ENCODE assay signal across 25 cellular contexts in the genomic region with DNA sequence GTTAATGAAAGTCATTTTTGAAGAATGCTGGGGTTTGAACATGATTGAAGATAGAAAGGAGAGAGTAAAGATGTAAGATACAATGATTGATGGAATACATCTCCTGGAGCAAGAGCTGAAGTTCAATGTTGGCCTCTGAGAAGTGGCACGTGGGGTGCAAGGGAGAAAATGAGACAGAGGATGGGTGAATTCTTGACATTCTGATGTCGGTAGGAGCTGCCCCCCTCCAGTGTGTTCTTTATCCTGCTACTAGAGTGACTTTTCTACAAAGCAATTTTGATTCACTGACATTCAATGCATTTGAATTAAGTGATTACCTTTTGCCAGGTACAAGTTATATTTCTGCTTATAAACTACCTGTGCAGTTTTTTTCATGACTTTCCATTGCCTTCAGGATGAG.
"Had no signal": no experiment of that assay in that cellular context is flagged by ENCODE, and none has a peak within 500 bp of the region (broad histone marks: within the 10 kb centered on the region; RNA-seq: fewer than 3 reads in every experiment).

No MANE protein-coding gene starts in this region.

- H3K4me1 ChIP-seq: left lung, pancreas, prostate gland had no signal

- H3K4me3 Mint-ChIP-seq: naive thymus-derived CD8-positive, alpha-beta T cell; nephron; neural crest cell; stimulated activated memory B cell treated with anti-CD40 and anti-IgM and Interleukin-4, amounts not matched to agents 10 μg/mL and 1 μg/mL and 100 μg/mL, for 72 hours; stimulated activated naive CD8-positive, alpha-beta T cell treated with anti-CD3 and anti-CD28 coated beads, Interleukin-15, amount 100 ng/mL, for 72 hours had no signal

- H3K4me3 ChIP-seq: heart right ventricle, hepatocyte, left lung, lower lobe of right lung, pancreas, prostate gland, sigmoid colon, tibial nerve, upper lobe of left lung, vagina had no signal

- H3K9me3 ChIP-seq: heart right ventricle, left lung, lower lobe of right lung, pancreas, prostate gland, sigmoid colon, tibial nerve, upper lobe of left lung, vagina had no signal

- H3K27me3 ChIP-seq: heart right ventricle, hepatocyte, left lung, pancreas, sigmoid colon, tibial nerve, upper lobe of left lung, vagina had no signal

- H3K27ac Mint-ChIP-seq: naive thymus-derived CD8-positive, alpha-beta T cell; nephron; stimulated activated memory B cell treated with anti-CD40 and anti-IgM and Interleukin-4, amounts not matched to agents 10 μg/mL and 1 μg/mL and 100 μg/mL, for 72 hours; stimulated activated naive CD8-positive, alpha-beta T cell treated with anti-CD3 and anti-CD28 coated beads, Interleukin-15, amount 100 ng/mL, for 72 hours had no signal

- H3K27me3 Mint-ChIP-seq: naive thymus-derived CD8-positive, alpha-beta T cell; stimulated activated memory B cell treated with anti-CD40 and anti-IgM and Interleukin-4, amounts not matched to agents 10 μg/mL and 1 μg/mL and 100 μg/mL, for 72 hours; stimulated activated naive CD8-positive, alpha-beta T cell treated with anti-CD3 and anti-CD28 coated beads, Interleukin-15, amount 100 ng/mL, for 72 hours had no signal

- H3K4me2 ChIP-seq: hepatocyte had no signal

- H3K27ac ChIP-seq: heart right ventricle, left lung, lower lobe of right lung, pancreas, prostate gland, sigmoid colon, tibial nerve, upper lobe of left lung, vagina had no signal

- H3K36me3 ChIP-seq: heart right ventricle, left lung, lower lobe of right lung, pancreas, prostate gland, sigmoid colon, tibial nerve, upper lobe of left lung, vagina had no signal

- H2AFZ ChIP-seq: hepatocyte had no signal

- DNase-seq: heart right ventricle; left colon; left lung; lower lobe of right lung; naive thymus-derived CD8-positive, alpha-beta T cell; nucleus accumbens; pancreas; posterior cingulate gyrus; sigmoid colon; small intestine; stimulated activated CD4-positive, alpha-beta T cell treated with anti-CD3 and anti-CD28 coated beads, Interleukin-1b, Interleukin-23, amount 100 ng/mL, for 48 hours; stimulated activated CD4-positive, alpha-beta T cell treated with anti-CD3 and anti-CD28 coated beads, Interleukin-2, amount 100 ng/mL, for 48 hours; stimulated activated CD4-positive, alpha-beta T cell treated with anti-CD3 and anti-CD28 coated beads, Interleukin-4, amount 100 ng/mL, for 4 hours; stimulated activated CD8-positive, alpha-beta memory T cell treated with anti-CD3 and anti-CD28 coated beads, Interleukin-4, amount 100 ng/mL, for 48 hours; stimulated activated naive CD4-positive, alpha-beta T cell treated with Interleukin-2 at 50 U/mL for 16 hours; stimulated activated naive CD8-positive, alpha-beta T cell treated with anti-CD3 and anti-CD28 coated beads, Interleukin-15, amount 100 ng/mL, for 72 hours; substantia nigra; upper lobe of left lung had no signal

- ATAC-seq: left colon; left lung; naive thymus-derived CD8-positive, alpha-beta T cell; pancreas; stimulated activated memory B cell treated with anti-CD40 and anti-IgM and Interleukin-4, amounts not matched to agents 10 μg/mL and 1 μg/mL and 100 μg/mL, for 72 hours; stimulated activated naive CD8-positive, alpha-beta T cell treated with anti-CD3 and anti-CD28 coated beads, Interleukin-15, amount 100 ng/mL, for 72 hours had no signal

- H3K9me3 Mint-ChIP-seq: naive thymus-derived CD8-positive, alpha-beta T cell; nephron; neural crest cell; stimulated activated memory B cell treated with anti-CD40 and anti-IgM and Interleukin-4, amounts not matched to agents 10 μg/mL and 1 μg/mL and 100 μg/mL, for 72 hours; stimulated activated naive CD8-positive, alpha-beta T cell treated with anti-CD3 and anti-CD28 coated beads, Interleukin-15, amount 100 ng/mL, for 72 hours had no signal
